ENCODE assay signal across 11 cellular contexts in genomic region chr15:96334705-96335428, GRCh38. TPM values are rescaled to one million over a fixed set of nuclear protein-coding genes. Genes with fewer than 3 reads are reported as not detected.
DNase-seq lines count a peak whose midpoint lies in the region; ATAC-seq, FAIRE-seq and TF ChIP-seq lines count a peak whose summit lies in the region.
"Had no signal": no experiment of that assay in that cellular context is flagged by ENCODE, and none has a peak within 500 bp of the region (broad histone marks: within the 10 kb centered on the region; RNA-seq: fewer than 3 reads in every experiment).

No MANE protein-coding gene starts in this region.

- peak overlapping the region; percentile 91 to 97 for H3K27ac ChIP-seq in kidney (ENCODE audit: low read depth in 2 of 2, low read length in 2 of 2)
- H3K27ac ChIP-seq in spleen: peak overlapping the region; percentile 72 to 93 (median 90)

- H3K4me1 ChIP-seq in HAP-1 (peaks cover 35% of the 10 kb centered on the region), kidney (ENCODE audit: control insufficient read depth in 1 of 2, insufficient read depth in 1 of 2, low read depth in 1 of 2, low read length in 2 of 2) (peaks cover 0 to 3% of the 10 kb centered on the region in 2 donors), spleen (peaks cover 0 to 26% (median 2%) of the 10 kb centered on the region in 6 donors)

- peaks cover 32% of the 10 kb centered on the region for H3K36me3 ChIP-seq in HAP-1 (replicated peaks)
- peaks cover 9 to 57% of the 10 kb centered on the region in 2 donors for H3K36me3 ChIP-seq in kidney (ENCODE audit: control insufficient read depth in 1 of 2, insufficient read depth in 2 of 2, low read length in 2 of 2)
- H3K36me3 ChIP-seq in spleen: peaks cover 0 to 41% (median 8%) of the 10 kb centered on the region in 6 donors

- H3K27me3 ChIP-seq in HAP-1 (ENCODE audit: low read depth): no peaks in the 10 kb centered on the region
- peaks cover 0 to 99% (median 30%) of the 10 kb centered on the region in 7 donors for H3K27me3 ChIP-seq in spleen (replicated peaks in 1 of 7)

- H3K4me3 ChIP-seq in HAP-1: peak overlapping the region; percentile 63
- peak overlapping the region; percentile 96 to 100 for H3K4me3 ChIP-seq in kidney (ENCODE audit: low read length in 2 of 2)
- H3K4me3 ChIP-seq in spleen: peak overlapping the region; percentile 30 to 80 (median 56)

- 32 to 48% (median 37%) methylated on average over 5 of the region's 5 CpGs for whole genome bisulfite sequencing in spleen, 5 donors

- TF ChIP-seq CTCF in kidney (IDR thresholded peaks at IDR 0.05; ENCODE audit: borderline replicate concordance, extremely low read depth, insufficient read depth) (no peak), spleen (IDR thresholded peaks at IDR 0.05 in 8 of 11, conservative IDR thresholded peaks at IDR 0.05 in 3 of 11) (no peak), omental fat pad (IDR thresholded peaks at IDR 0.05) (no peak)

- TF ChIP-seq POLR2A in spleen (IDR thresholded peaks at IDR 0.05): no peak

- H3K9me3 ChIP-seq in HAP-1 (no peaks in the 10 kb centered on the region), kidney (ENCODE audit: control insufficient read depth in 1 of 2, low read length in 2 of 2) (no peaks in the 10 kb centered on the region), spleen (peaks cover 0 to 18% (median 0%) of the 10 kb centered on the region in 8 donors)

- ATAC-seq in esophagus mucosa: no peak
- ATAC-seq in HG03442 (IDR thresholded peaks at IDR 0.05; ENCODE audit: unreplicated experiment): no peak
- ATAC-seq in omental fat pad (ENCODE audit: low FRiP score): no peak

- intact Hi-C loops in kidney (cut with DNase I) (loop anchor here (10.0 kb wide), 2 partner anchors 560 to 1050 kb away; no protein-coding TSS in a partner anchor), spleen (cut with DNase I; ENCODE audit: low total_unique reads) (no loop called here)

- FAIRE-seq in kidney (lab: Jason Lieb, UNC): no peak
- FAIRE-seq: H54 had no signal

- in situ Hi-C loops in HAP-1 (cut with MboI; ENCODE audit: low sequenced_read_pairs): loop anchor here (25.0 kb wide), 2 partner anchors 498 to 1073 kb away; no protein-coding TSS in a partner anchor

- peak overlapping the region; percentile 99 to 100 for H3K9ac ChIP-seq in kidney (ENCODE audit: low read length in 2 of 2)

- DNase-seq in HAP-1 (ENCODE audit: low spot score in 2 of 2): no peak
- DNase-seq in astrocyte of the hippocampus (ENCODE audit: low read depth, low spot score): peak; percentile 17
- peak; percentile 53 for DNase-seq in kidney
- no peak for DNase-seq in spleen
- no peak for DNase-seq in DMS153 (lab: John Stamatoyannopoulos, UW)
- no peak for DNase-seq in omental fat pad (ENCODE audit: low spot score)
- DNase-seq: cortex of kidney, MV-4-11 had no signal

RNA-seq across cellular contexts. Expression of gene NR2F2, which starts 4.4 kb away (rescaled TPM):
- 191 TPM for total RNA-seq in kidney
- polyA plus RNA-seq in kidney (ENCODE audit: insufficient read depth, low read depth, low replicate concordance): 42.5 TPM
- total RNA-seq in spleen: 100 to 1,000 TPM in 6 of 7 donors, 10 to 100 TPM in 1; 87.1 to 256 (median 121) TPM
- 10 to 100 TPM; 18.6 to 39.4 (median 23.7) TPM for polyA plus RNA-seq in spleen
- 6.9 TPM for total RNA-seq in esophagus mucosa
- total RNA-seq in omental fat pad: 10 to 100 TPM in 3 of 4 donors, 1 to 10 TPM in 1; 8.9 to 41.8 (median 20.1) TPM

Comparison
In these comparisons a context has a peak if more than half of its experiments do, and no peak if none do; other contexts are left out.
1. DNase-seq: peak in astrocyte of the hippocampus (single experiment) and kidney (single experiment); none in HAP-1 (0 of 2), spleen (single experiment), DMS153 (single experiment) and omental fat pad (single experiment).
2. Peak in every context shown above with its lines, with median percentiles within 50 percentile points of each other: H3K4me3 ChIP-seq.